Comparison of ENCODE assay signal across 18 cellular contexts in genomic region chr10:124357583-124357930, GRCh38.
"Had no signal": no experiment of that assay in that cellular context is flagged by ENCODE, and none has a peak within 500 bp of the region (broad histone marks: within the 10 kb centered on the region; RNA-seq: fewer than 3 reads in every experiment).

No MANE protein-coding gene starts in this region.

- H3K9me3 ChIP-seq: colonic mucosa had no signal

- H3K36me3 ChIP-seq: adrenal gland, colonic mucosa, heart left ventricle, lower lobe of right lung, WERI-Rb-1 had no signal

- H3K4me3 Mint-ChIP-seq: activated CD4-positive, alpha-beta memory T cell treated with anti-CD3 and anti-CD28 coated beads for 36 hours; activated CD4-positive, alpha-beta T cell treated with anti-CD3 and anti-CD28 coated beads for 36 hours; activated CD8-positive, alpha-beta memory T cell treated with anti-CD3 and anti-CD28 coated beads, Interleukin-2, amount 10 ng/mL, durations not matched to agents 7 days and 5 days; immature natural killer cell; stimulated activated naive CD8-positive, alpha-beta T cell treated with anti-CD3 and anti-CD28 coated beads, Interleukin-15, amount 100 ng/mL, for 72 hours; T-helper 1 cell treated with Interleukin-12 subunit alpha and Interleukin-12 subunit beta and Interleukin-4 antibody, amounts not matched to agents 30 μg/mL and 1 μg/mL, for 36 hours had no signal

- ATAC-seq: activated CD4-positive, alpha-beta T cell treated with anti-CD3 and anti-CD28 coated beads for 36 hours; activated CD8-positive, alpha-beta memory T cell treated with anti-CD3 and anti-CD28 coated beads, Interleukin-2, amount 10 ng/mL, durations not matched to agents 7 days and 5 days; heart left ventricle; lower lobe of right lung; sciatic nerve; stimulated activated naive CD8-positive, alpha-beta T cell treated with anti-CD3 and anti-CD28 coated beads, Interleukin-15, amount 100 ng/mL, for 72 hours had no signal

- H3K27ac Mint-ChIP-seq: activated CD4-positive, alpha-beta memory T cell treated with anti-CD3 and anti-CD28 coated beads for 36 hours; activated CD4-positive, alpha-beta T cell treated with anti-CD3 and anti-CD28 coated beads for 36 hours; activated CD8-positive, alpha-beta memory T cell treated with anti-CD3 and anti-CD28 coated beads, Interleukin-2, amount 10 ng/mL, durations not matched to agents 7 days and 5 days; activated T-helper 2 cell treated with anti-CD3 and anti-CD28 coated beads, Interferon-gamma antibody, Interleukin-2, Interleukin-4, amounts not matched to agents 10 μg/mL and 5 μg/mL and 100 μg/mL, durations not matched to agents 14 hours and 24 hours and 36 hours; T-helper 1 cell treated with Interleukin-12 subunit alpha and Interleukin-12 subunit beta and Interleukin-4 antibody, amounts not matched to agents 30 μg/mL and 1 μg/mL, for 36 hours had no signal

- H3K36me3 Mint-ChIP-seq: activated CD8-positive, alpha-beta memory T cell treated with anti-CD3 and anti-CD28 coated beads, Interleukin-2, amount 10 ng/mL, durations not matched to agents 7 days and 5 days had no signal

- H3K4me1 ChIP-seq: colonic mucosa had no signal

- H3K27me3 ChIP-seq: adrenal gland, colonic mucosa had no signal

- H3K27ac ChIP-seq: adrenal gland, colonic mucosa, heart left ventricle, lower lobe of right lung, WERI-Rb-1 had no signal

- H3K27me3 Mint-ChIP-seq: activated CD4-positive, alpha-beta T cell treated with anti-CD3 and anti-CD28 coated beads for 36 hours had no signal

- H3K4me3 ChIP-seq: adrenal gland, colonic mucosa, heart left ventricle, lower lobe of right lung had no signal

- DNase-seq: activated CD4-positive, alpha-beta memory T cell treated with anti-CD3 and anti-CD28 coated beads for 36 hours; activated CD4-positive, alpha-beta T cell treated with anti-CD3 and anti-CD28 coated beads for 36 hours; activated CD8-positive, alpha-beta memory T cell treated with anti-CD3 and anti-CD28 coated beads, Interleukin-2, amount 10 ng/mL, durations not matched to agents 7 days and 5 days; activated naive CD4-positive, alpha-beta T cell treated with anti-CD3 and anti-CD28 coated beads, Interleukin-2, amount 50 U/mL, for 16 hours; activated T-cell treated with anti-CD3 and anti-CD28 coated beads, Interleukin-2, amount 50 U/mL, for 1 hour; central memory CD4-positive, alpha-beta T cell; colonic mucosa; heart left ventricle; immature natural killer cell; lower lobe of right lung; nucleus accumbens; stimulated activated CD4-positive, alpha-beta T cell treated with anti-CD3 and anti-CD28 coated beads, Interleukin-1b, Interleukin-23, amount 100 ng/mL, for 48 hours; stimulated activated naive CD8-positive, alpha-beta T cell treated with anti-CD3 and anti-CD28 coated beads, Interleukin-15, amount 100 ng/mL, for 72 hours; WERI-Rb-1 had no signal
